10 cellular contexts compared by ENCODE assay signal in genomic region chr22:42202669-42203068, GRCh38.
DNase-seq lines count a peak whose midpoint lies in the region; ATAC-seq and TF ChIP-seq lines count a peak whose summit lies in the region.
"Had no signal": no experiment of that assay in that cellular context is flagged by ENCODE, and none has a peak within 500 bp of the region (broad histone marks: within the 10 kb centered on the region; RNA-seq: fewer than 3 reads in every experiment).

No MANE protein-coding gene starts in this region.

- no peaks in the 10 kb centered on the region for H3K27me3 ChIP-seq in left lung

- no peak overlapping the region for H3K27ac ChIP-seq in left lung

- peaks cover 0 to 6% of the 10 kb centered on the region in 2 donors for H3K4me1 ChIP-seq in left lung

- ATAC-seq in left lung (no peak), HG03457 (IDR thresholded peaks at IDR 0.05; ENCODE audit: unreplicated experiment) (no peak), GM18517 (IDR thresholded peaks at IDR 0.05; ENCODE audit: unreplicated experiment) (no peak)

- no peaks in the 10 kb centered on the region for H3K9me3 ChIP-seq in left lung

- H3K4me3 ChIP-seq in choroid plexus epithelial cell (ENCODE audit: low read depth, low read length), result no peak overlapping the region
- no peak overlapping the region for H3K4me3 ChIP-seq in left lung
- H3K4me3 ChIP-seq: lung had no signal

- H3K36me3 ChIP-seq in left lung, result peaks cover 0 to 6% of the 10 kb centered on the region in 2 donors

- DNase-seq in Kasumi-1 (lab: John Stamatoyannopoulos, UW) (peak; percentile 70 to 75), choroid plexus epithelial cell (ENCODE audit: low read depth) (peak; percentile 78), left lung (no peak), SIG-M5 treated with dmso at 0.1 percent for 504 hours (lab: John Stamatoyannopoulos, UW; ENCODE audit: unreplicated experiment) (no peak)
- DNase-seq in activated CD8-positive, alpha-beta memory T cell treated with anti-CD3 and anti-CD28 coated beads for 1 hour (ENCODE audit: extremely low read depth in 1 of 2, low read depth in 1 of 2), result peak; percentile 14 to 30
- DNase-seq in stimulated activated CD4-positive, alpha-beta T cell treated with anti-CD3 and anti-CD28 coated beads, Interleukin-4, amount 100 ng/mL, for 4 hours, result peak; percentile 44 to 64
- DNase-seq: DMS79 had no signal

- TF ChIP-seq CTCF in choroid plexus epithelial cell (conservative IDR thresholded peaks at IDR 0.05; ENCODE audit: low read depth, low read length), result no peak
- TF ChIP-seq CTCF in left lung (IDR thresholded peaks at IDR 0.05), result no peak

- intact Hi-C loops in left lung (cut with DNase I), result no loop called here

Comparison
In these comparisons a context has a peak if more than half of its experiments do, and no peak if none do; other contexts are left out.
1. DNase-seq: peak in Kasumi-1 (2 of 2), activated CD8-positive, alpha-beta memory T cell treated with anti-CD3 and anti-CD28 coated beads for 1 hour (2 of 2), choroid plexus epithelial cell (single experiment) and stimulated activated CD4-positive, alpha-beta T cell treated with anti-CD3 and anti-CD28 coated beads, Interleukin-4, amount 100 ng/mL, for 4 hours (2 of 2); none in left lung (0 of 2) and SIG-M5 treated with dmso at 0.1 percent for 504 hours (single experiment).